Comparison of ENCODE assay signal across 18 cellular contexts in the genomic region with DNA sequence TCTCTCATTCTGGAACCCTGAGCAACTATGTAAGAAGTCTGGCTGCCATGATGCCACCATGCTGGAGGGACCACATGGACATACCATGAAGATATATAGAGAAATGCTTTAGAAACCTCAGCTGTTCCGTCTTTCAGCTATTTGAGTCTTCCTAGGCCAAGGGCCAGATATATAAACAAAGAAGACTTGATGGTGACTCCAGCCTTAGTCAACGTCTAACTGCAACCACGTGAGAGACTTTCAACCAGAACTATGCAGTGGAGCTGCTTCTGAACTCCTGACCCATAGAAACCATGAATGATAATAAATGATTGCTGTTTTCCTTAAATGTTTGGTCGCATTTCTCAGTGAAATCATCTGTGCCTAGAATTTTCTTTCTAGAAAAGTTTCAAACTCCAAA. TPM values are rescaled to one million over a fixed set of nuclear protein-coding genes. Genes with fewer than 3 reads are reported as not detected.
DNase-seq lines count a peak whose midpoint lies in the region; ATAC-seq and TF ChIP-seq lines count a peak whose summit lies in the region.
"Had no signal": no experiment of that assay in that cellular context is flagged by ENCODE, and none has a peak within 500 bp of the region (broad histone marks: within the 10 kb centered on the region; RNA-seq: fewer than 3 reads in every experiment).

No MANE protein-coding gene starts in this region.

- ATAC-seq in SK-N-SH treated with all-trans-retinoic acid at 6 μM for 48 hours: no peak
- peak; percentile 68; the same call in 2 of the 3 replicates for ATAC-seq in RWPE2 (ENCODE audit: low read depth)
- ATAC-seq in HG02973 (IDR thresholded peaks at IDR 0.05; ENCODE audit: unreplicated experiment): no peak
- ATAC-seq in HG03521 (IDR thresholded peaks at IDR 0.05; ENCODE audit: unreplicated experiment): no peak
- ATAC-seq: lower lobe of right lung, Panc1, right cardiac atrium had no signal

- TF ChIP-seq RAD21 in SK-N-SH (IDR thresholded peaks at IDR 0.05; ENCODE audit: low read length): no peak

- H4K20me1 ChIP-seq in SK-N-SH (ENCODE audit: insufficient read depth): no peaks in the 10 kb centered on the region

- POLR2A ChIA-PET in SK-N-SH (lab: Yijun Ruan, JAX): no interaction called here

- peak overlapping the region; percentile 23; the same call in 1 of the 2 replicates for H2AFZ ChIP-seq in SK-N-SH (ENCODE audit: low read depth)

- H3K4me2 ChIP-seq in SK-N-SH: no peak overlapping the region

- H3K9me3 ChIP-seq in SK-N-SH (no peaks in the 10 kb centered on the region; the same call in 1 of the 2 replicates), RWPE2 (ENCODE audit: severe bottlenecking) (no peaks in the 10 kb centered on the region)
- H3K9me3 ChIP-seq: lower lobe of right lung, upper lobe of left lung had no signal

- H3K4me3 ChIP-seq in SK-N-SH (ENCODE audit: low read depth in 2 of 2, low read length in 1 of 2) (no peak overlapping the region), RWPE2 (ENCODE audit: severe bottlenecking) (no peak overlapping the region), fibroblast of mammary gland (ENCODE audit: control insufficient read depth, low read depth, low read length) (no peak overlapping the region)
- H3K4me3 ChIP-seq: lower lobe of right lung, upper lobe of left lung had no signal

- H3K27me3 ChIP-seq in SK-N-SH (ENCODE audit: insufficient read depth) (no peaks in the 10 kb centered on the region), RWPE2 (ENCODE audit: insufficient read depth, poor library complexity, severe bottlenecking) (no peaks in the 10 kb centered on the region)
- H3K27me3 ChIP-seq: upper lobe of left lung had no signal

- no peak for TF ChIP-seq EP300 in SK-N-SH (IDR thresholded peaks at IDR 0.05; ENCODE audit: borderline replicate concordance in 1 of 2, low read depth in 1 of 2, low read length in 1 of 2)

- CTCF ChIA-PET in SK-N-SH (lab: Yijun Ruan, JAX): no interaction called here

- intact Hi-C loops in head of caudate nucleus (cut with DNase I): no loop called here

- WGBS in SK-N-SH (ENCODE audit: low lambda C conversion rate): 76% methylated on average over 4 of the region's 4 CpGs

- no peaks in the 10 kb centered on the region for H3K79me2 ChIP-seq in SK-N-SH (ENCODE audit: insufficient read depth)

- no peak overlapping the region for H3K27ac ChIP-seq in SK-N-SH (ENCODE audit: low read depth in 2 of 2, low read length in 1 of 2)
- H3K27ac ChIP-seq in RWPE2 (ENCODE audit: poor library complexity, severe bottlenecking): no peak overlapping the region
- H3K27ac ChIP-seq: 22Rv1, lower lobe of right lung, upper lobe of left lung had no signal

- no peak overlapping the region for H3K9ac ChIP-seq in SK-N-SH

- H3K4me1 ChIP-seq in SK-N-SH (ENCODE audit: control insufficient read depth in 1 of 2, insufficient read depth in 2 of 2, low read depth in 1 of 2, low read length in 1 of 2) (no peaks in the 10 kb centered on the region), RWPE2 (ENCODE audit: insufficient read depth, poor library complexity, severe bottlenecking) (peaks cover 3% of the 10 kb centered on the region)
- H3K4me1 ChIP-seq: lower lobe of right lung, upper lobe of left lung had no signal

- no peak for TF ChIP-seq CTCF in SK-N-SH (IDR thresholded peaks at IDR 0.05)
- TF ChIP-seq CTCF in RWPE2 (IDR thresholded peaks at IDR 0.05; ENCODE audit: poor library complexity, severe bottlenecking): no peak
- TF ChIP-seq CTCF in fibroblast of mammary gland (conservative IDR thresholded peaks at IDR 0.05; ENCODE audit: control insufficient read depth, insufficient read depth, low read depth, low read length): no peak

- no peaks in the 10 kb centered on the region for H3F3A ChIP-seq in SK-N-SH (replicated peaks; ENCODE audit: insufficient read depth)

- H3K9me2 ChIP-seq in SK-N-SH: no peaks in the 10 kb centered on the region

- H3K36me3 ChIP-seq in SK-N-SH (replicated peaks in 1 of 2; ENCODE audit: control insufficient read depth in 1 of 2, insufficient read depth in 2 of 2, low read length in 1 of 2) (peaks cover 0 to 4% of the 10 kb centered on the region in 2 experiments), RWPE2 (ENCODE audit: low read depth) (no peaks in the 10 kb centered on the region)
- H3K36me3 ChIP-seq: lower lobe of right lung, upper lobe of left lung had no signal

- DNase-seq in SK-N-SH (no peak), RWPE2 (ENCODE audit: low spot score) (no peak), fibroblast of mammary gland (ENCODE audit: low read depth) (peak; percentile 93), AML-193 (lab: John Stamatoyannopoulos, UW) (no peak), head of caudate nucleus (no peak)
- DNase-seq: activated naive CD4-positive, alpha-beta T cell treated with anti-CD3 and anti-CD28 coated beads, Interleukin-2, amount 10 ng/mL, durations not matched to agents 7 days and 5 days; cerebellar nuclear complex; lower lobe of right lung; NCI-H187 treated with DMSO at 0.1 percent for 48 hours; NCI-H69; right cardiac atrium; stimulated activated CD4-positive, alpha-beta T cell treated with anti-CD3 and anti-CD28 coated beads, Interleukin-4, amount 100 ng/mL, for 24 hours; upper lobe of left lung had no signal

TF ChIP-seq in SK-N-SH, 30 proteins besides CTCF, POLR2A, EP300 and RAD21:
- no peak for TF ChIP-seq TCF12 (IDR thresholded peaks at IDR 0.05)
- TF ChIP-seq RFX5 (IDR thresholded peaks at IDR 0.05; ENCODE audit: low read length): no peak
- no peak for TF ChIP-seq NRF1 (IDR thresholded peaks at IDR 0.05; ENCODE audit: low read depth, low read length)
- TF ChIP-seq JUND (IDR thresholded peaks at IDR 0.05): no peak
- TF ChIP-seq, protein P1, sequence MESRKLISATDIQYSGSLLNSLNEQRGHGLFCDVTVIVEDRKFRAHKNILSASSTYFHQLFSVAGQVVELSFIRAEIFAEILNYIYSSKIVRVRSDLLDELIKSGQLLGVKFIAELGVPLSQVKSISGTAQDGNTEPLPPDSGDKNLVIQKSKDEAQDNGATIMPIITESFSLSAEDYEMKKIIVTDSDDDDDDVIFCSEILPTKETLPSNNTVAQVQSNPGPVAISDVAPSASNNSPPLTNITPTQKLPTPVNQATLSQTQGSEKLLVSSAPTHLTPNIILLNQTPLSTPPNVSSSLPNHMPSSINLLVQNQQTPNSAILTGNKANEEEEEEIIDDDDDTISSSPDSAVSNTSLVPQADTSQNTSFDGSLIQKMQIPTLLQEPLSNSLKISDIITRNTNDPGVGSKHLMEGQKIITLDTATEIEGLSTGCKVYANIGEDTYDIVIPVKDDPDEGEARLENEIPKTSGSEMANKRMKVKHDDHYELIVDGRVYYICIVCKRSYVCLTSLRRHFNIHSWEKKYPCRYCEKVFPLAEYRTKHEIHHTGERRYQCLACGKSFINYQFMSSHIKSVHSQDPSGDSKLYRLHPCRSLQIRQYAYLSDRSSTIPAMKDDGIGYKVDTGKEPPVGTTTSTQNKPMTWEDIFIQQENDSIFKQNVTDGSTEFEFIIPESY (IDR thresholded peaks at IDR 0.05; ENCODE audit: borderline replicate concordance, low read depth): no peak
- no peak for TF ChIP-seq TAF1 (IDR thresholded peaks at IDR 0.05; ENCODE audit: borderline replicate concordance, low read depth, low read length)
- no peak for TF ChIP-seq RCOR1 (IDR thresholded peaks at IDR 0.05; ENCODE audit: low read length)

TF ChIP-seq in SK-N-SH treated with all-trans-retinoic acid at 6 μM for 48 hours, 23 proteins besides CTCF, POLR2A, EP300 and RAD21 (continues in another document):
- no peak for TF ChIP-seq ZFP3 (CRISPR knock-in tag; IDR thresholded peaks at IDR 0.05)
- no peak for TF ChIP-seq TOX (CRISPR knock-in tag; IDR thresholded peaks at IDR 0.05; ENCODE audit: borderline replicate concordance)
- no peak for TF ChIP-seq ISL1 (CRISPR knock-in tag; IDR thresholded peaks at IDR 0.05)
- no peak for TF ChIP-seq ZNF70 (CRISPR knock-in tag; IDR thresholded peaks at IDR 0.05)
- TF ChIP-seq POU6F1 (CRISPR knock-in tag; IDR thresholded peaks at IDR 0.05; ENCODE audit: borderline replicate concordance, low read depth): no peak
- TF ChIP-seq ZNF8 (CRISPR knock-in tag; IDR thresholded peaks at IDR 0.05): no peak
- no peak for TF ChIP-seq ARNTL (CRISPR knock-in tag; IDR thresholded peaks at IDR 0.05; ENCODE audit: borderline replicate concordance, low read depth)
- TF ChIP-seq, protein P2, sequence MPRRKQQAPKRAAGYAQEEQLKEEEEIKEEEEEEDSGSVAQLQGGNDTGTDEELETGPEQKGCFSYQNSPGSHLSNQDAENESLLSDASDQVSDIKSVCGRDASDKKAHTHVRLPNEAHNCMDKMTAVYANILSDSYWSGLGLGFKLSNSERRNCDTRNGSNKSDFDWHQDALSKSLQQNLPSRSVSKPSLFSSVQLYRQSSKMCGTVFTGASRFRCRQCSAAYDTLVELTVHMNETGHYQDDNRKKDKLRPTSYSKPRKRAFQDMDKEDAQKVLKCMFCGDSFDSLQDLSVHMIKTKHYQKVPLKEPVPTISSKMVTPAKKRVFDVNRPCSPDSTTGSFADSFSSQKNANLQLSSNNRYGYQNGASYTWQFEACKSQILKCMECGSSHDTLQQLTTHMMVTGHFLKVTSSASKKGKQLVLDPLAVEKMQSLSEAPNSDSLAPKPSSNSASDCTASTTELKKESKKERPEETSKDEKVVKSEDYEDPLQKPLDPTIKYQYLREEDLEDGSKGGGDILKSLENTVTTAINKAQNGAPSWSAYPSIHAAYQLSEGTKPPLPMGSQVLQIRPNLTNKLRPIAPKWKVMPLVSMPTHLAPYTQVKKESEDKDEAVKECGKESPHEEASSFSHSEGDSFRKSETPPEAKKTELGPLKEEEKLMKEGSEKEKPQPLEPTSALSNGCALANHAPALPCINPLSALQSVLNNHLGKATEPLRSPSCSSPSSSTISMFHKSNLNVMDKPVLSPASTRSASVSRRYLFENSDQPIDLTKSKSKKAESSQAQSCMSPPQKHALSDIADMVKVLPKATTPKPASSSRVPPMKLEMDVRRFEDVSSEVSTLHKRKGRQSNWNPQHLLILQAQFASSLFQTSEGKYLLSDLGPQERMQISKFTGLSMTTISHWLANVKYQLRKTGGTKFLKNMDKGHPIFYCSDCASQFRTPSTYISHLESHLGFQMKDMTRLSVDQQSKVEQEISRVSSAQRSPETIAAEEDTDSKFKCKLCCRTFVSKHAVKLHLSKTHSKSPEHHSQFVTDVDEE (CRISPR knock-in tag; IDR thresholded peaks at IDR 0.05): no peak

RNA-seq across cellular contexts. Expression of gene KITLG, which starts 20.0 kb away (rescaled TPM):
- polyA plus RNA-seq in SK-N-SH (2012; rRNA removed): 8.9 and 13.3 TPM in 2 replicates
- 17.4 and 20.7 TPM in 2 replicates for polyA plus RNA-seq in SK-N-SH (2012; cell fraction: cytosol; rRNA removed)
- polyA plus RNA-seq in SK-N-SH (2012; cell fraction: nucleus; rRNA removed): 5.2 and 11.6 TPM in 2 replicates
